1 cellular context compared by ENCODE assay signal in genomic region chr9:137317021-137317978, GRCh38.
TF ChIP-seq lines count a peak whose summit lies in the region.

No MANE protein-coding gene starts in this region.

TF ChIP-seq in IMR-90, 13 proteins besides CTCF, POLR2A, EP300 and RAD21 (continued from another document):
- TF ChIP-seq ELK1 (IDR thresholded peaks at IDR 0.05; ENCODE audit: borderline replicate concordance, low read depth, low read length), result no peak
